Comparison of ENCODE assay signal across 9 cellular contexts in genomic region chr1:160665330-160666078, GRCh38. TPM values are rescaled to one million over a fixed set of nuclear protein-coding genes. Genes with fewer than 3 reads are reported as not detected.
DNase-seq lines count a peak whose midpoint lies in the region; ATAC-seq lines count a peak whose summit lies in the region.
"Had no signal": no experiment of that assay in that cellular context is flagged by ENCODE, and none has a peak within 500 bp of the region (broad histone marks: within the 10 kb centered on the region; RNA-seq: fewer than 3 reads in every experiment).

No MANE protein-coding gene starts in this region.

- peak overlapping the region; percentile 99 for H3K27ac Mint-ChIP-seq in activated T-cell treated with anti-CD3 and anti-CD28 coated beads, Interleukin-2, amount 50 U/mL, for 72 hours

- peak; percentile 57 for DNase-seq in stimulated activated CD4-positive, alpha-beta T cell treated with anti-CD3 and anti-CD28 coated beads, Interleukin-15, amount 100 ng/mL, for 24 hours
- DNase-seq in stimulated activated CD4-positive, alpha-beta T cell treated with anti-CD3 and anti-CD28 coated beads, Interleukin-1b, Interleukin-23, amount 100 ng/mL, for 48 hours, result no peak
- no peak for DNase-seq in activated T-cell treated with anti-CD3 and anti-CD28 coated beads, Interleukin-2, amount 50 U/mL, for 72 hours
- peak; percentile 31 for DNase-seq in iris pigment epithelial cell (ENCODE audit: low read depth)
- DNase-seq in HPDE6-E6E7 (ENCODE audit: extremely low spot score), result no peak
- no peak for DNase-seq in cerebellum (ENCODE audit: low spot score)
- no peak for DNase-seq in AG20443 (ENCODE audit: low spot score)
- DNase-seq in glomerular visceral epithelial cell (ENCODE audit: extremely low spot score), result no peak

- peaks cover 67% of the 10 kb centered on the region for H3K4me1 Mint-ChIP-seq in activated T-cell treated with anti-CD3 and anti-CD28 coated beads, Interleukin-2, amount 50 U/mL, for 72 hours (ENCODE audit: low read depth)
- H3K4me1 Mint-ChIP-seq: neural crest cell had no signal

- H3K4me3 Mint-ChIP-seq in activated T-cell treated with anti-CD3 and anti-CD28 coated beads, Interleukin-2, amount 50 U/mL, for 72 hours, result peak overlapping the region; percentile 63 to 79
- H3K4me3 Mint-ChIP-seq: neural crest cell had no signal

- peaks cover 7 to 31% of the 10 kb centered on the region in 2 donors for H3K36me3 Mint-ChIP-seq in activated T-cell treated with anti-CD3 and anti-CD28 coated beads, Interleukin-2, amount 50 U/mL, for 72 hours (ENCODE audit: insufficient read depth in 2 of 2)

- peak; percentile 60 to 62 for ATAC-seq in activated T-cell treated with anti-CD3 and anti-CD28 coated beads, Interleukin-2, amount 50 U/mL, for 72 hours (replicated peaks in 1 of 2)

- peaks cover 5 to 7% of the 10 kb centered on the region in 2 donors for H3K9me3 Mint-ChIP-seq in activated T-cell treated with anti-CD3 and anti-CD28 coated beads, Interleukin-2, amount 50 U/mL, for 72 hours

- no peaks in the 10 kb centered on the region for H3K27me3 Mint-ChIP-seq in activated T-cell treated with anti-CD3 and anti-CD28 coated beads, Interleukin-2, amount 50 U/mL, for 72 hours (ENCODE audit: low read depth)

RNA-seq across cellular contexts. Expression of gene SLAMF1, which starts 18.7 kb away (rescaled TPM):
- total RNA-seq in activated T-cell treated with anti-CD3 and anti-CD28 coated beads, Interleukin-2, amount 50 U/mL, for 72 hours, result 100 to 1,000 TPM in 1 of 2 donors, 10 to 100 TPM in 1; 81.4 to 134 TPM
- not detected for total RNA-seq in cerebellum
- total RNA-seq: neural crest cell had no signal

RNA-seq across cellular contexts. Expression of gene CD48, which starts 46.1 kb away (rescaled TPM):
- total RNA-seq in activated T-cell treated with anti-CD3 and anti-CD28 coated beads, Interleukin-2, amount 50 U/mL, for 72 hours, result 100 to 1,000 TPM; 215 to 220 TPM
- 0.45 TPM for total RNA-seq in cerebellum
- total RNA-seq: neural crest cell had no signal

Comparison
In these comparisons a context has a peak if more than half of its experiments do, and no peak if none do; other contexts are left out.
1. DNase-seq: peak in stimulated activated CD4-positive, alpha-beta T cell treated with anti-CD3 and anti-CD28 coated beads, Interleukin-15, amount 100 ng/mL, for 24 hours (single experiment) and iris pigment epithelial cell (single experiment); none in stimulated activated CD4-positive, alpha-beta T cell treated with anti-CD3 and anti-CD28 coated beads, Interleukin-1b, Interleukin-23, amount 100 ng/mL, for 48 hours (single experiment), activated T-cell treated with anti-CD3 and anti-CD28 coated beads, Interleukin-2, amount 50 U/mL, for 72 hours (0 of 2), HPDE6-E6E7 (single experiment), cerebellum (single experiment), AG20443 (single experiment) and glomerular visceral epithelial cell (single experiment).
2. RNA of gene SLAMF1, which starts 18.7 kb away (total RNA-seq): 81.4 to 134 TPM in activated T-cell treated with anti-CD3 and anti-CD28 coated beads, Interleukin-2, amount 50 U/mL, for 72 hours; not detected in cerebellum (single experiment); every median in the first group is over 10 times any median in the second.
3. RNA of gene CD48, which starts 46.1 kb away (total RNA-seq): 215 to 220 TPM in activated T-cell treated with anti-CD3 and anti-CD28 coated beads, Interleukin-2, amount 50 U/mL, for 72 hours; 0.45 TPM in cerebellum (single experiment); every median in the first group is over 100 times any median in the second.